ENCODE assay signal across 25 cellular contexts in the genomic region with DNA sequence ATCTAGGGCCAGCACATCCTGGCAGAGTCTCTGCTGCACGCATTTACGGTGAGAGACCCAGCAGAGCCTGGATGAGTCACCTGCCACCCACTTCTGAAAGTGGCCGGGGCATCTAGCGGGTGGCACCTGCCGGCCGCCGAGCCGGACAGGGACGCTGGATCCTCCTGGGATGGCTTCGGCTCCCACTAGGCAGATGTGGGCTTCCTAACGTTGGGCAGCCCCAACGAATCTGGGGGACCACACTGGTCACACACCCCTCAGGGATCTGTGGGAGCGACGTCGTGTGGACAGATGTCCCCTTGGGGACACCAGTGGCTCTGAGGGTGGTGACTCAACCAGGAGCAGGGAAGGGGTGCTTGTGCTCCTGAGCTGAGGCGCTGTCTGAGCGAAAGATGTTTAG. TPM values are rescaled to one million over a fixed set of nuclear protein-coding genes. Genes with fewer than 3 reads are reported as not detected.
"Had no signal": no experiment of that assay in that cellular context is flagged by ENCODE, and none has a peak within 500 bp of the region (broad histone marks: within the 10 kb centered on the region; RNA-seq: fewer than 3 reads in every experiment).

No MANE protein-coding gene starts in this region.

- H3K27me3 ChIP-seq: dorsolateral prefrontal cortex, esophagus muscularis mucosa, gastroesophageal sphincter, ovary had no signal

- H3K27me3 Mint-ChIP-seq: central memory CD8-positive, alpha-beta T cell had no signal

- H3K27ac Mint-ChIP-seq: naive thymus-derived CD8-positive, alpha-beta T cell; progenitor cell of endocrine pancreas had no signal

- DNase-seq: cortex of kidney; dorsolateral prefrontal cortex; effector CD8-positive, alpha-beta T cell; kidney; left colon; mucosa of descending colon; naive thymus-derived CD8-positive, alpha-beta T cell; right cardiac atrium; stimulated activated CD4-positive, alpha-beta T cell treated with anti-CD3 and anti-CD28 coated beads, Interleukin-15, amount 100 ng/mL, for 24 hours; stimulated activated CD4-positive, alpha-beta T cell treated with anti-CD3 and anti-CD28 coated beads, Interleukin-1b, Interleukin-23, amount 100 ng/mL, for 48 hours; stimulated activated CD4-positive, alpha-beta T cell treated with anti-CD3 and anti-CD28 coated beads, Interleukin-4, amount 100 ng/mL, for 24 hours; stimulated activated naive CD4-positive, alpha-beta T cell; stomach; substantia nigra; transverse colon had no signal

- H3K4me1 Mint-ChIP-seq: central memory CD8-positive, alpha-beta T cell had no signal

- H3K4me3 Mint-ChIP-seq: central memory CD8-positive, alpha-beta T cell; naive thymus-derived CD8-positive, alpha-beta T cell had no signal

- H3K9me3 Mint-ChIP-seq: central memory CD8-positive, alpha-beta T cell had no signal

- H3K36me3 ChIP-seq: neutrophil, ovary, thoracic aorta, transverse colon had no signal

- H3K36me3 Mint-ChIP-seq: naive thymus-derived CD8-positive, alpha-beta T cell had no signal

- ATAC-seq: gastroesophageal sphincter; left colon; mucosa of descending colon; naive thymus-derived CD8-positive, alpha-beta T cell; right cardiac atrium had no signal

- H3K4me3 ChIP-seq: dorsolateral prefrontal cortex, esophagus muscularis mucosa, gastroesophageal sphincter, hepatocyte, mucosa of descending colon, ovary, smooth muscle cell, stomach, thoracic aorta, transverse colon had no signal

RNA-seq across cellular contexts. Expression of gene TMEM255B, which starts 32.2 kb away (rescaled TPM):
- polyA plus RNA-seq: neural cell had no signal
